Comparison of ENCODE assay signal across 8 cellular contexts in genomic region chr5:126868961-126869451, GRCh38.
DNase-seq lines count a peak whose midpoint lies in the region; ATAC-seq and TF ChIP-seq lines count a peak whose summit lies in the region.

No MANE protein-coding gene starts in this region.

- peak; percentile 59 for ATAC-seq in GM18861 (IDR thresholded peaks at IDR 0.05; ENCODE audit: unreplicated experiment)
- peak; percentile 85 for ATAC-seq in HG02759 (IDR thresholded peaks at IDR 0.05; ENCODE audit: unreplicated experiment)
- ATAC-seq in esophagus mucosa, result peak; percentile 23
- ATAC-seq in HG02970 (IDR thresholded peaks at IDR 0.05; ENCODE audit: low FRiP score, unreplicated experiment), result no peak

- no peak overlapping the region for H3K9ac ChIP-seq in parathyroid adenoma

- TF ChIP-seq CTCF in parathyroid adenoma (IDR thresholded peaks at IDR 0.05) (no peak), tibial artery (IDR thresholded peaks at IDR 0.05) (no peak)

- H3K79me2 ChIP-seq in parathyroid adenoma, result no peaks in the 10 kb centered on the region

- H3K27ac ChIP-seq in parathyroid adenoma, result no peak overlapping the region
- no peak overlapping the region for H3K27ac ChIP-seq in tibial artery

- no peaks in the 10 kb centered on the region for H3K36me3 Mint-ChIP-seq in T-helper 2 cell treated with Interferon-gamma antibody and Interleukin-4, amounts not matched to agents 5 μg/mL and 100 μg/mL, for 36 hours (ENCODE audit: low read depth)

- H3K4me1 ChIP-seq in parathyroid adenoma (no peaks in the 10 kb centered on the region), tibial artery (peaks cover 0 to 8% (median 6%) of the 10 kb centered on the region in 4 donors)

- no peaks in the 10 kb centered on the region for H3K36me3 ChIP-seq in parathyroid adenoma (ENCODE audit: control insufficient read depth, insufficient read depth, low read length)
- no peaks in the 10 kb centered on the region for H3K36me3 ChIP-seq in tibial artery

- H3K27ac Mint-ChIP-seq in T-helper 2 cell treated with Interferon-gamma antibody and Interleukin-4, amounts not matched to agents 5 μg/mL and 100 μg/mL, for 36 hours, result no peak overlapping the region

- H3K27me3 Mint-ChIP-seq in T-helper 2 cell treated with Interferon-gamma antibody and Interleukin-4, amounts not matched to agents 5 μg/mL and 100 μg/mL, for 36 hours (ENCODE audit: low read depth), result no peaks in the 10 kb centered on the region

- H3K27me3 ChIP-seq in parathyroid adenoma (ENCODE audit: control insufficient read depth, insufficient read depth, low read length) (no peaks in the 10 kb centered on the region), tibial artery (no peaks in the 10 kb centered on the region)

- H3K9me3 ChIP-seq in parathyroid adenoma (ENCODE audit: control insufficient read depth, low read length), result no peaks in the 10 kb centered on the region
- no peaks in the 10 kb centered on the region for H3K9me3 ChIP-seq in tibial artery

- intact Hi-C loops in tibial artery (cut with DNase I; ENCODE audit: low total_unique reads), result no loop called here

- no peak overlapping the region for H3K4me3 ChIP-seq in parathyroid adenoma (ENCODE audit: low read depth, low read length)
- H3K4me3 ChIP-seq in tibial artery, result no peak overlapping the region

- peaks cover 7% of the 10 kb centered on the region for H3K4me1 Mint-ChIP-seq in T-helper 2 cell treated with Interferon-gamma antibody and Interleukin-4, amounts not matched to agents 5 μg/mL and 100 μg/mL, for 36 hours (ENCODE audit: low read depth)

- H3K9me3 Mint-ChIP-seq in T-helper 2 cell treated with Interferon-gamma antibody and Interleukin-4, amounts not matched to agents 5 μg/mL and 100 μg/mL, for 36 hours, result no peaks in the 10 kb centered on the region

- peak overlapping the region; percentile 35 for H2AFZ ChIP-seq in parathyroid adenoma

- peak; percentile 15 for DNase-seq in T-helper 2 cell treated with Interferon-gamma antibody and Interleukin-4, amounts not matched to agents 5 μg/mL and 100 μg/mL, for 36 hours (ENCODE audit: low spot score)
- DNase-seq in tibial artery (no peak), dedifferentiated amniotic fluid mesenchymal stem cell (ENCODE audit: extremely low spot score) (no peak)

- H3K4me2 ChIP-seq in parathyroid adenoma (ENCODE audit: low read length), result peak overlapping the region; percentile 43

- H3K4me3 Mint-ChIP-seq in T-helper 2 cell treated with Interferon-gamma antibody and Interleukin-4, amounts not matched to agents 5 μg/mL and 100 μg/mL, for 36 hours, result peak overlapping the region; percentile 72
